ENCODE assay signal across 25 cellular contexts in genomic region chr4:115657991-115658390, GRCh38.
"Had no signal": no experiment of that assay in that cellular context is flagged by ENCODE, and none has a peak within 500 bp of the region (broad histone marks: within the 10 kb centered on the region; RNA-seq: fewer than 3 reads in every experiment).

No MANE protein-coding gene starts in this region.

- H3K4me3 Mint-ChIP-seq: activated naive CD8-positive, alpha-beta T cell; T-helper 1 cell treated with Interleukin-12 subunit alpha and Interleukin-12 subunit beta and Interleukin-4 antibody, amounts not matched to agents 30 μg/mL and 1 μg/mL, for 36 hours had no signal

- H3K9me3 ChIP-seq: body of pancreas, colonic mucosa, left ventricle myocardium inferior, mucosa of descending colon, thoracic aorta had no signal

- H3K36me3 Mint-ChIP-seq: activated naive CD8-positive, alpha-beta T cell had no signal

- H3K27me3 ChIP-seq: body of pancreas, colonic mucosa, heart left ventricle, spleen had no signal

- H3K4me3 ChIP-seq: body of pancreas, colonic mucosa, heart left ventricle, left ventricle myocardium inferior, lung, mucosa of descending colon, spleen, thoracic aorta had no signal

- H3K36me3 ChIP-seq: colonic mucosa, heart left ventricle, left ventricle myocardium inferior, spleen, thoracic aorta had no signal

- H3K27me3 Mint-ChIP-seq: activated naive CD8-positive, alpha-beta T cell had no signal

- H3K27ac ChIP-seq: body of pancreas, colonic mucosa, heart left ventricle, left ventricle myocardium inferior, spleen, thoracic aorta, VCaP had no signal

- H3K9me3 Mint-ChIP-seq: T-helper 1 cell treated with Interleukin-12 subunit alpha and Interleukin-12 subunit beta and Interleukin-4 antibody, amounts not matched to agents 30 μg/mL and 1 μg/mL, for 36 hours had no signal

- DNase-seq: activated CD4-positive, alpha-beta T cell treated with anti-CD3 and anti-CD28 coated beads for 48 hours; activated CD4-positive, alpha-beta T cell treated with anti-CD3 and anti-CD28 coated beads, Interleukin-2, amount 50 U/mL, for 48 hours; activated CD8-positive, alpha-beta memory T cell treated with anti-CD3 and anti-CD28 coated beads for 24 hours; activated effector memory CD4-positive, alpha-beta T cell treated with Interleukin-2 at 50 U/mL for 16 hours; activated naive CD4-positive, alpha-beta T cell treated with Interleukin-2 at 50 U/mL for 16 hours; aorta; body of pancreas; colonic mucosa; foreskin fibroblast; heart left ventricle; hypothalamus; left ventricle myocardium inferior; mucosa of descending colon; posterior cingulate gyrus; right cardiac atrium; spleen; stimulated activated naive CD8-positive, alpha-beta T cell treated with anti-CD3 and anti-CD28 coated beads, Interleukin-15, Interleukin-2, amounts not matched to agents 100 U/mL and 50 U/mL, for 24 hours; SW 1271; T-helper 9 cell; trophoblast cell had no signal

- H3K4me1 ChIP-seq: body of pancreas, colonic mucosa, heart left ventricle, left ventricle myocardium inferior, spleen had no signal

- H3K27ac Mint-ChIP-seq: activated naive CD8-positive, alpha-beta T cell; T-helper 1 cell treated with Interleukin-12 subunit alpha and Interleukin-12 subunit beta and Interleukin-4 antibody, amounts not matched to agents 30 μg/mL and 1 μg/mL, for 36 hours had no signal
